Comparison of ENCODE assay signal across 1 cellular context in genomic region chr6:129370268-129370916, GRCh38.
TF ChIP-seq lines count a peak whose summit lies in the region.

No MANE protein-coding gene starts in this region.

TF ChIP-seq in HepG2, 621 proteins besides CTCF, POLR2A, EP300 and RAD21 (continued from another document):
- TF ChIP-seq ZBTB49 (CRISPR knock-in tag; IDR thresholded peaks at IDR 0.05; ENCODE audit: borderline replicate concordance) (no peak), SCMH1 (CRISPR knock-in tag; IDR thresholded peaks at IDR 0.05; ENCODE audit: borderline replicate concordance) (no peak), POLR2G (IDR thresholded peaks at IDR 0.05; ENCODE audit: low read depth, low read length) (no peak), ZNF350 (CRISPR knock-in tag; IDR thresholded peaks at IDR 0.05; ENCODE audit: borderline replicate concordance, low read depth) (no peak), MBD4 (IDR thresholded peaks at IDR 0.05; ENCODE audit: borderline replicate concordance, low read length) (no peak), ARID3A (IDR thresholded peaks at IDR 0.05; ENCODE audit: low read depth, low read length) (0 out of 2 replicates have a peak, but pooled peaks have one; percentile 24), ZFP62 (CRISPR knock-in tag; IDR thresholded peaks at IDR 0.05) (no peak), KDM5B (CRISPR knock-in tag; IDR thresholded peaks at IDR 0.05; ENCODE audit: borderline replicate concordance) (no peak)
